Comparison of ENCODE assay signal across 8 cellular contexts in the genomic region with DNA sequence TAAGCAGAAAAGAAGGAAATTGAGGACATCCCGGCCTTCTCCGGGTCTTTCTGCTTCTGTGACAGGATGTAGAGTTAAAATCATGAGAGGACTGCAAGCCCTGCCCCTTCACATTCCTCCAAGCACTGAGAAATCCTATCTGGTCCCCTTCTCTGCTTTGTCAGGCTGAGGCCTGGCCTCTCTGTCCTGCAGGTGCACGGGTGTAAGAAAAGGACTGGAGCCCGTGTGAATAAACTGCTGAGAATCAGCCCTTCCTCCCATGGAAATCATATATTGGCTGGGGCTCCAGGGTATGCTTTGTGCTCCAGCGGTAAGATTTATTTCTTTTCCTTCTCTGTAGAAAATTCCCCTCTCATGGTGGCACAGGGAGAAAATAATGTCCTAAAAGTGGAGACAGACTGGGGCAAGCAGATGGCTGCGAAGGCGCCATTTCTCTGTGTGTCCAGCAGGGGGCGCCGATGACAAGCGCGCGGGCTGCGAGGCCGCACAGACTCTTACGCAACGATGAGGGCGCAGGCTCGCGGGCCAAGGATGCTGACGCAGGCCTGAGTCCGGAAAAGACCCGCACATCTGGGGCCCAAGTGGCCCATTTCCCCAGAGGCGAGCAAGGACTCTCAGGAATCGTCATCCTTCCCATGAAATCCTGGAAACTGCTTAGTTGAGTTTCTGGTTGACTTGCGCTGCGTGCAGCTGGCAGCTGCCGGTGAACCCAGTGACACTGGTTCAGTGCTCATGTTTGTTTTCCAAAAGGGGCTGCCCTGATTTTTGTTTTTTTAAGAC.
DNase-seq lines count a peak whose midpoint lies in the region; ATAC-seq and TF ChIP-seq lines count a peak whose summit lies in the region.

No MANE protein-coding gene starts in this region.

- H3K4me1 ChIP-seq in HUES48 (ENCODE audit: control insufficient read depth, insufficient read depth, low read length) (peaks cover 8% of the 10 kb centered on the region; the same call in 1 of the 2 replicates), NT2/D1 (ENCODE audit: insufficient read depth, insufficient read length) (no peaks in the 10 kb centered on the region)

- H3K36me3 ChIP-seq in HUES48 (ENCODE audit: control insufficient read depth, insufficient read depth, low read length) (no peaks in the 10 kb centered on the region), NT2/D1 (ENCODE audit: insufficient read depth, insufficient read length, low read length) (no peaks in the 10 kb centered on the region)

- peak; percentile 96 for ATAC-seq in GM21526 (IDR thresholded peaks at IDR 0.05; ENCODE audit: low FRiP score, unreplicated experiment)

- peak overlapping the region; percentile 62 for H3K4me3 ChIP-seq in HUES48 (ENCODE audit: low read depth, low read length)
- peak overlapping the region; percentile 26 for H3K4me3 ChIP-seq in NT2/D1 (ENCODE audit: insufficient read length, low read depth)

- no peak overlapping the region for H3K9ac ChIP-seq in HUES48 (ENCODE audit: low read depth, low read length)
- H3K9ac ChIP-seq in NT2/D1 (ENCODE audit: insufficient read length, low read depth) = peak overlapping the region; percentile 57

- no peak overlapping the region for H3K27ac ChIP-seq in HUES48 (ENCODE audit: low read depth, low read length)

- no peaks in the 10 kb centered on the region for H3K9me3 ChIP-seq in HUES48 (ENCODE audit: control insufficient read depth, insufficient read depth, low read length)
- H3K9me3 ChIP-seq in NT2/D1 (ENCODE audit: insufficient read depth, low read length) = no peaks in the 10 kb centered on the region

- H3K27me3 ChIP-seq in HUES48 (ENCODE audit: control insufficient read depth, insufficient read depth, low read length) (no peaks in the 10 kb centered on the region), NT2/D1 (ENCODE audit: insufficient read depth, insufficient read length) (no peaks in the 10 kb centered on the region)

- no peak for TF ChIP-seq POLR2A in erythroblast (IDR thresholded peaks at IDR 0.05; ENCODE audit: low read length)

- peak; percentile 87 for DNase-seq in DMS 273 (lab: John Stamatoyannopoulos, UW; ENCODE audit: unreplicated experiment)
- peak; percentile 43 for DNase-seq in NT2/D1 (ENCODE audit: low read depth, low spot score)
- peak; percentile 65 for DNase-seq in activated T-cell treated with anti-CD3 and anti-CD28 coated beads for 1 hour (ENCODE audit: low read depth)
- DNase-seq in erythroblast (lab: John Stamatoyannopoulos, UW) = peak; percentile 85 to 93
- DNase-seq in mucosa of gallbladder (ENCODE audit: low spot score) = peak; percentile 87
- peak; percentile 63 for DNase-seq in stimulated activated CD8-positive, alpha-beta memory T cell treated with anti-CD3 and anti-CD28 coated beads, Interleukin-4, amount 100 ng/mL, for 24 hours (ENCODE audit: low read depth)
